8 cellular contexts compared by ENCODE assay signal in the genomic region with DNA sequence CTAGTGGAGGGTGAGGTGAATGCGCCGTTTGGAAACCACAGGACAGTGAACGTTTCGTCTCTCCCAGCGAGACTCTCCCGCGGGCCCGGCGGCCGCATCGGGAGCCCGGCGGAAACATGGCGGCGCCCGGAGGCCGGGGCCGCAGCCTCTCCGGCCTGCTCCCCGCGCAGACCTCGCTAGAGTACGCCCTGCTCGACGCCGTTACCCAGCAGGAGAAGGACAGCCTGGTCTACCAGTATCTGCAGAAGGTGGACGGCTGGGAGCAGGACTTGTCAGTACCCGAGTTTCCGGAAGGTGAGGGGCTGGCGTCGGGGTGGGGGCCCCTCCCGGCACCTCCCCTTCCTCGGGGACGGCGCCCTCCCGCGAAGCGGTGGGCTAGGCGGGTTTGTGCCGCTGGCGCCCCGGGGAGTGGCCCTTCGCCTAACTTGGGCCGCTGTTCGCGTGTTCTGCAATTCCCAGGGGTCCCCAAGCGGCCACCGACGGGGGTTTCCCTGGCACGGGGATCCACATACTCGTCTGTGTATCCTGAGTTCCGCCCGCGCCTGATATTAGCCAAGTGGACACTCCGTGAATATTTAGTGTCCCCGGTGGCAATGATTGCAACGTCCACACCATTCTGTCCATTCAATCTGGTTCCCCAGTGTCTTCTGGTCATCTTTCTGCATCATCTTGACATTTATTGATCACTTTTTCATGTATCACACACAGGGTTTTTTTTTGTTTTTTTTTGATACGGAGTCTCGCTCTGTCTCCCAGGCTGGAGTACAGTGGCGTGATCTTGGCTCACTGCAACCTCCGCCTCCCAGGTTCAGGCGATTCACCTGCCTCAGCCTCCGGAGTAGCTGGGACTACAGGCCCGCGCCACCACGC. TPM values are rescaled to one million over a fixed set of nuclear protein-coding genes. Genes with fewer than 3 reads are reported as not detected.
A peak's percentile ranks its signal among the peaks of the same experiment; 100 is the strongest.
DNase-seq lines count a peak whose midpoint lies in the region; ATAC-seq and TF ChIP-seq lines count a peak whose summit lies in the region.

No MANE protein-coding gene starts in this region.

- H2BK12ac ChIP-seq in H9 (ENCODE audit: insufficient read length, low read depth, low read length) = peak overlapping the region; percentile 93

- peak overlapping the region; percentile 97 for H4K5ac ChIP-seq in H9 (ENCODE audit: insufficient read length, low read depth, low read length)

- H4K8ac ChIP-seq in H9 (replicated peaks; ENCODE audit: insufficient read length, low read depth, low read length) = peak overlapping the region; percentile 99

- peak overlapping the region; percentile 78 for H3K4me2 ChIP-seq in H9 (ENCODE audit: insufficient read depth, insufficient read length, low read length)

- H3K79me2 ChIP-seq in H9 (ENCODE audit: insufficient read depth, low read length) = peaks cover 9% of the 10 kb centered on the region; the same call in 1 of the 2 replicates

- H2BK120ac ChIP-seq in H9 (ENCODE audit: low read depth, low read length, poor library complexity, severe bottlenecking) = peak overlapping the region; percentile 83

- peak overlapping the region; percentile 75 for H2AFZ ChIP-seq in H9 (ENCODE audit: low read length)

- no peak overlapping the region for H3T11ph ChIP-seq in H9 (ENCODE audit: low read length)

- H2AK5ac ChIP-seq in H9 (ENCODE audit: insufficient read length, low read length) = no peak overlapping the region

- H3K4ac ChIP-seq in H9 (ENCODE audit: low read depth, low read length) = peak overlapping the region; percentile 1; the same call in 1 of the 2 replicates

- peak overlapping the region; percentile 90 to 98 for H3K4me3 Mint-ChIP-seq in H9
- peak overlapping the region; percentile 98 for H3K4me3 Mint-ChIP-seq in activated CD4-positive, alpha-beta T cell treated with anti-CD3 and anti-CD28 coated beads, Interleukin-2, amount 10 ng/mL, durations not matched to agents 24 days and 14 days

- H3K27me3 ChIP-seq in H9 (ENCODE audit: insufficient read depth, low read length) (no peaks in the 10 kb centered on the region), duodenal mucosa (ENCODE audit: control insufficient read depth in 1 of 2, insufficient read depth in 2 of 2, low read length in 2 of 2) (no peaks in the 10 kb centered on the region), right lobe of liver (no peaks in the 10 kb centered on the region)

- peak overlapping the region; percentile 99 to 100 (median 100) for H3K27ac Mint-ChIP-seq in H9
- peak overlapping the region; percentile 95 for H3K27ac Mint-ChIP-seq in activated CD4-positive, alpha-beta T cell treated with anti-CD3 and anti-CD28 coated beads, Interleukin-2, amount 10 ng/mL, durations not matched to agents 24 days and 14 days

- no peaks in the 10 kb centered on the region for H4K20me1 ChIP-seq in H9 (ENCODE audit: control insufficient read depth, insufficient read depth, insufficient read length)

- no peaks in the 10 kb centered on the region for H3K79me1 ChIP-seq in H9 (ENCODE audit: insufficient read depth, low read depth, low read length, poor library complexity, severe bottlenecking)

- H3K9me3 ChIP-seq in H9 (ENCODE audit: control insufficient read depth, low read depth, low read length) (no peaks in the 10 kb centered on the region), duodenal mucosa (ENCODE audit: control insufficient read depth in 1 of 2, low read length in 2 of 2) (no peaks in the 10 kb centered on the region), right lobe of liver (no peaks in the 10 kb centered on the region)

- peaks cover 6 to 22% (median 11%) of the 10 kb centered on the region in 3 experiments; a peak in 6 of 7 replicates for H3K36me3 Mint-ChIP-seq in H9 (ENCODE audit: insufficient read depth in 1 of 3, low read depth in 3 of 3)
- peaks cover 14% of the 10 kb centered on the region for H3K36me3 Mint-ChIP-seq in activated CD4-positive, alpha-beta T cell treated with anti-CD3 and anti-CD28 coated beads, Interleukin-2, amount 10 ng/mL, durations not matched to agents 24 days and 14 days (ENCODE audit: low read depth)

- H3K14ac ChIP-seq in H9 (ENCODE audit: insufficient read depth, low read length) = peak overlapping the region; percentile 94

- H2BK15ac ChIP-seq in H9 (ENCODE audit: low read depth, low read length) = no peak overlapping the region; the same call in 1 of the 2 replicates

- H3K4me3 ChIP-seq in duodenal mucosa (ENCODE audit: low read depth in 1 of 2, low read length in 2 of 2) (peak overlapping the region; percentile 81 to 94), right lobe of liver (peak overlapping the region; percentile 90 to 91 (median 90))

- no CpG with 5 or more reads among the region's 66 CpGs for WGBS in H9 (ENCODE audit: extremely low coverage, insufficient read length, low lambda C conversion rate)
- 3% methylated on average over 27 of the region's 66 CpGs for WGBS in right lobe of liver (ENCODE audit: insufficient coverage, low coverage, low lambda C conversion rate, missing lambda C conversion rate)

- ATAC-seq in right lobe of liver = peak; percentile 59 to 73 (median 68)

- H3K36me3 ChIP-seq in duodenal mucosa (ENCODE audit: control insufficient read depth in 1 of 2, insufficient read depth in 2 of 2, low read length in 2 of 2) = peaks cover 5 to 12% of the 10 kb centered on the region in 2 donors
- no peaks in the 10 kb centered on the region for H3K36me3 ChIP-seq in right lobe of liver

- DNase-seq in NCI-H1417 (lab: John Stamatoyannopoulos, UW) = peak; percentile 48 to 83 (median 75)
- no peak for DNase-seq in NCI-H1417 treated with DMSO at 0.1 percent for 48 hours (lab: John Stamatoyannopoulos, UW)
- peak; percentile 51 for DNase-seq in H9
- peak; percentile 70 for DNase-seq in NAMALWA (ENCODE audit: low spot score)
- peak; percentile 85 for DNase-seq in activated CD4-positive, alpha-beta T cell treated with anti-CD3 and anti-CD28 coated beads, Interleukin-2, amount 10 ng/mL, durations not matched to agents 24 days and 14 days
- peak; percentile 67 to 79 (median 78) for DNase-seq in right lobe of liver
- peak; percentile 5 for DNase-seq in stimulated activated CD8-positive, alpha-beta memory T cell treated with anti-CD3 and anti-CD28 coated beads, Interleukin-12 subunit alpha, Interleukin-12 subunit beta, amount 100 ng/mL, for 24 hours (ENCODE audit: extremely low read depth)

- peak overlapping the region; percentile 90 for H2BK5ac ChIP-seq in H9 (ENCODE audit: insufficient read length, low read length)

- H3K27me3 Mint-ChIP-seq in H9 (ENCODE audit: low read depth) = no peaks in the 10 kb centered on the region
- no peaks in the 10 kb centered on the region for H3K27me3 Mint-ChIP-seq in activated CD4-positive, alpha-beta T cell treated with anti-CD3 and anti-CD28 coated beads, Interleukin-2, amount 10 ng/mL, durations not matched to agents 24 days and 14 days

- H3K56ac ChIP-seq in H9 (ENCODE audit: insufficient read length, low read depth, low read length) = peak overlapping the region; percentile 93

- H3K4me1 ChIP-seq in H9 (ENCODE audit: insufficient read depth, low read length) (no peaks in the 10 kb centered on the region), duodenal mucosa (ENCODE audit: control insufficient read depth in 1 of 2, insufficient read depth in 2 of 2, low read length in 2 of 2) (peaks cover 29 to 45% of the 10 kb centered on the region in 2 donors), right lobe of liver (peaks cover 0 to 57% (median 9%) of the 10 kb centered on the region in 4 donors)

- peak overlapping the region; percentile 100 for H3K9ac ChIP-seq in H9 (ENCODE audit: extremely low read depth, insufficient read length, low read length)
- peak overlapping the region; percentile 91 to 94 for H3K9ac ChIP-seq in duodenal mucosa (ENCODE audit: low read depth in 1 of 2, low read length in 2 of 2)

- peaks cover 27 to 32% of the 10 kb centered on the region in 2 experiments for H3K4me1 Mint-ChIP-seq in H9
- peaks cover 35% of the 10 kb centered on the region for H3K4me1 Mint-ChIP-seq in activated CD4-positive, alpha-beta T cell treated with anti-CD3 and anti-CD28 coated beads, Interleukin-2, amount 10 ng/mL, durations not matched to agents 24 days and 14 days

- TF ChIP-seq POLR2A in right lobe of liver (IDR thresholded peaks at IDR 0.05) = peak; percentile 44

- H4K91ac ChIP-seq in H9 (ENCODE audit: insufficient read length, low read depth, low read length) = peak overlapping the region; percentile 61

- TF ChIP-seq CTCF in H9 (conservative IDR thresholded peaks at IDR 0.05) (no peak), right lobe of liver (IDR thresholded peaks at IDR 0.05) (peak in 3 of 4 donors; percentile 4 to 6 (median 6))

- H3K9me3 Mint-ChIP-seq in H9 = no peaks in the 10 kb centered on the region; a peak in 1 of 5 replicates
- no peaks in the 10 kb centered on the region for H3K9me3 Mint-ChIP-seq in activated CD4-positive, alpha-beta T cell treated with anti-CD3 and anti-CD28 coated beads, Interleukin-2, amount 10 ng/mL, durations not matched to agents 24 days and 14 days

- H3K27ac ChIP-seq in H9 (ENCODE audit: insufficient read length, low read depth, low read length) (peak overlapping the region; percentile 89), duodenal mucosa (ENCODE audit: low read depth, low read length) (peak overlapping the region; percentile 88), right lobe of liver (peak overlapping the region; percentile 96 to 97 (median 97))

- H2BK20ac ChIP-seq in H9 (ENCODE audit: low read depth, low read length, poor library complexity, severe bottlenecking) = no peak overlapping the region

- H3K23ac ChIP-seq in H9 (ENCODE audit: insufficient read length, low read depth, low read length) = no peak overlapping the region

- H3K18ac ChIP-seq in H9 (ENCODE audit: insufficient read length, low read depth, low read length) = peak overlapping the region; percentile 100

- H3K23me2 ChIP-seq in H9 (ENCODE audit: insufficient read length, low read depth, low read length, poor library complexity, severe bottlenecking) = peaks cover 13% of the 10 kb centered on the region

- intact Hi-C loops in activated CD4-positive, alpha-beta T cell treated with anti-CD3 and anti-CD28 coated beads, Interleukin-2, amount 10 ng/mL, durations not matched to agents 24 days and 14 days (cut with micrococcal nuclease) = loop anchor here (1.0 to 10.0 kb wide), 7 partner anchors 176 to 1670 kb away; a partner anchor contains a TSS
- intact Hi-C loops in right lobe of liver (cut with DNase I) = no loop called here

RNA-seq across cellular contexts. Expression of a gene that starts 0.5 kb away (rescaled TPM):
- total RNA-seq in H9 (2021) (30.9 and 31.2 TPM in 2 replicates), right lobe of liver (10 to 100 TPM; 14.5 to 28.4 (median 23.0) TPM)
- total RNA-seq in activated CD4-positive, alpha-beta T cell treated with anti-CD3 and anti-CD28 coated beads, Interleukin-2, amount 10 ng/mL, durations not matched to agents 24 days and 14 days = 23.6 and 27.2 TPM in 2 replicates

RNA-seq across cellular contexts. Expression of a gene that starts 1.1 kb away (rescaled TPM):
- total RNA-seq in H9 (2021) = 8.8 and 9.9 TPM in 2 replicates
- total RNA-seq in activated CD4-positive, alpha-beta T cell treated with anti-CD3 and anti-CD28 coated beads, Interleukin-2, amount 10 ng/mL, durations not matched to agents 24 days and 14 days = 14.4 and 14.6 TPM in 2 replicates
- total RNA-seq in right lobe of liver = 1 to 10 TPM; 4.5 to 8.3 (median 5.9) TPM
